In the genomic region with DNA sequence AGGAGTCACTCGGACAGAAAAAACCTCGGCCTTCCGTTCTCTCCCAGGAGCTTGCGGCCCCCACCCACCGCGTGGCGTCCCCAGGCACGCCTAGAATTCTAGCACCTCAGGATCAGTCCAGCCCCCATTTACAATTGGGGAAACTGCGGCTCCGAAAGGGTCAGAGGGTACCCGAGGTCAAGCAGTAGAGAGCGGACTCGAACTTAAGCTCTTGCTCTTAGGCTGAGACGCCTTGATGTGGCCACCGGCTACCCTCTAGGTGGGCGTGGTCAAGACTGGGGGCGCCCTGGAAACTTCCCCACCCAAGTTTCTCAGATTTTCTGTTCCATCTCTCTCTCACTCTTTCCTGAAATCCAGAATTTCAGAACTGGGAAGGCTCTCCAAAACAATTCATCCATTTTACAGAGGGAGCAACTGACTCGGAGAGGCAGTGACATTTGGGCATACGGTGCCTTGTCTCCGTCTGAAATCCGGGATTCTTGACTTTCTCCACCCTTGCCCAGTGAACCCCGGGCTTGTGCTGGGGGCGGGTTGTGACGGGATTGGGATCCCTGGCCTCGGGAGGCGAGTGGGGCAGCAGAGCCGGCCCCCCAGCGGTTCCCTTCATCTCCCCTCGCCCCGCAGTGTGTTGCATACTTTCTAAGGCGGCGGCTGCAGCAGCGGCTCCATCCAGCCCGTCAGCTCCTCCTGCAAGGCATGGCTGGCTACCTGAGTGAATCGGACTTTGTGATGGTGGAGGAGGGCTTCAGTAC, we compare ENCODE assay signal across 8 cellular contexts. TPM values are rescaled to one million over a fixed set of nuclear protein-coding genes. Genes with fewer than 3 reads are reported as not detected.
DNase-seq lines count a peak whose midpoint lies in the region; ATAC-seq, FAIRE-seq and TF ChIP-seq lines count a peak whose summit lies in the region.

No MANE protein-coding gene starts in this region.

- TF ChIP-seq CTCF in bronchial epithelial cell (IDR thresholded peaks at IDR 0.05; ENCODE audit: insufficient read depth, low read length, severe bottlenecking): no peak
- no peak for TF ChIP-seq CTCF in tibial nerve (IDR thresholded peaks at IDR 0.05)

- H3K27me3 Mint-ChIP-seq in memory B cell: no peaks in the 10 kb centered on the region

- peaks cover 24% of the 10 kb centered on the region for H3K4me1 Mint-ChIP-seq in memory B cell

- peaks cover 0 to 36% (median 10%) of the 10 kb centered on the region in 4 donors for H3K4me1 ChIP-seq in tibial nerve

- H3K27ac Mint-ChIP-seq in memory B cell: peak overlapping the region; percentile 22

- no peak for TF ChIP-seq EP300 in tibial nerve (IDR thresholded peaks at IDR 0.05)

- no peak for TF ChIP-seq POLR2A in tibial nerve (IDR thresholded peaks at IDR 0.05)

- no peaks in the 10 kb centered on the region for H3K9me3 Mint-ChIP-seq in memory B cell

- DNase-seq in activated T-cell treated with anti-CD3 and anti-CD28 coated beads, Interleukin-2, amount 50 U/mL, for 1 hour: peak; percentile 26
- DNase-seq in activated T-cell treated with anti-CD3 and anti-CD28 coated beads for 4 hours (no peak), bronchial epithelial cell (ENCODE audit: low read depth) (no peak), memory B cell (ENCODE audit: low spot score in 2 of 2) (no peak), tibial nerve (ENCODE audit: low spot score in 2 of 2) (no peak), AG08395 (ENCODE audit: low spot score) (no peak), NCI-H345 treated with DMSO at 0.1 percent for 48 hours (lab: John Stamatoyannopoulos, UW; ENCODE audit: unreplicated experiment) (no peak)
- no peak for DNase-seq in stimulated activated CD4-positive, alpha-beta T cell treated with anti-CD3 and anti-CD28 coated beads, Interleukin-1b, Interleukin-23, amount 100 ng/mL, for 48 hours

- H3K4me3 Mint-ChIP-seq in memory B cell: peak overlapping the region; percentile 85

- H3K4me3 ChIP-seq in bronchial epithelial cell (ENCODE audit: low read depth, low read length) (peak overlapping the region; percentile 61), tibial nerve (peak overlapping the region; percentile 37 to 90 (median 60))

- no peaks in the 10 kb centered on the region for H3K9me3 ChIP-seq in tibial nerve

- no peaks in the 10 kb centered on the region for H3K36me3 Mint-ChIP-seq in memory B cell

- peak overlapping the region in 2 of 4 donors; percentile 40 to 81 for H3K27ac ChIP-seq in tibial nerve

- FAIRE-seq in bronchial epithelial cell (lab: Jason Lieb, UNC): no peak

- H3K27me3 ChIP-seq in bronchial epithelial cell (ENCODE audit: control insufficient read depth, insufficient read depth, low read length) (no peaks in the 10 kb centered on the region), tibial nerve (no peaks in the 10 kb centered on the region)

- no peak for ATAC-seq in memory B cell (ENCODE audit: low read depth)

- 6 to 10% methylated on average over 25 to 35 of the region's 35 CpGs for WGBS in tibial nerve, 2 donors

- H3K36me3 ChIP-seq in bronchial epithelial cell (ENCODE audit: control insufficient read depth, insufficient read depth, low read length) (no peaks in the 10 kb centered on the region), tibial nerve (no peaks in the 10 kb centered on the region)

RNA-seq across cellular contexts. Expression of gene AZIN2, which starts 0.8 kb away (rescaled TPM):
- total RNA-seq in bronchial epithelial cell: 1.3 and 1.5 TPM in 2 replicates
- 1 to 10 TPM; 3.3 to 8.6 (median 6.3) TPM for total RNA-seq in tibial nerve

RNA-seq across cellular contexts. Expression of gene AK2, which starts 45.0 kb away (rescaled TPM):
- total RNA-seq in bronchial epithelial cell (81.9 and 173 TPM in 2 replicates), tibial nerve (100 to 1,000 TPM; 127 to 559 (median 207) TPM)
